Comparison of ENCODE assay signal across 1 cellular context in genomic region chr7:74043523-74043951, GRCh38.
TF ChIP-seq lines count a peak whose summit lies in the region.

No MANE protein-coding gene starts in this region.

TF ChIP-seq in H1, 55 proteins besides CTCF, POLR2A, EP300 and RAD21:
- TF ChIP-seq MAX (IDR thresholded peaks at IDR 0.05) (no peak), TCF12 (IDR thresholded peaks at IDR 0.05; ENCODE audit: low read depth, low read length) (peak; percentile 93), EGR1 (IDR thresholded peaks at IDR 0.05; ENCODE audit: borderline replicate concordance, low read depth, low read length) (no peak), NANOG (IDR thresholded peaks at IDR 0.05; ENCODE audit: insufficient read depth, low read depth, low read length, poor library complexity, severe bottlenecking) (peak; percentile 77), POLR2AphosphoS5 (IDR thresholded peaks at IDR 0.05; ENCODE audit: low read depth, low read length) (0 out of 2 replicates have a peak, but pooled peaks have one; percentile 6), BACH1 (IDR thresholded peaks at IDR 0.05; ENCODE audit: low read length) (no peak)
